In the genomic region with DNA sequence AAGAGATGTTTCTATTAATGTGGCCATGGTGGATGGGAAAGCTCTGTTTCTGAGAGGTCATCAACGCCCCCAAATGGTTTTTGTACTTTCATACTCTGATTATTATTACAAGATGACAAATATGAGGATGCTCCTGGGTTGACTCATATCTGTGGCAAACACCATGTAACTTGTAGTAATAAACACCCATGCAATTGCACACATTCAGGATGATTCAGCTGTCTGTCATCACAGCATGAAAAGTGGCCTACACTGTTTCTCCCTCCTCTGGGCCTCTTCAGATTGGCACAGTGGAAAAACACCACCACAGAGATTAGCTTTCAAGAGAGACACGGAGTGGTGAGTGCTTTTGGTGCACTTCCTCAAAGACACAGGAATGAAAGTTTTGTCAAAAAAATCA, we compare ENCODE assay signal across 9 cellular contexts.
DNase-seq lines count a peak whose midpoint lies in the region; ATAC-seq lines count a peak whose summit lies in the region.
"Had no signal": no experiment of that assay in that cellular context is flagged by ENCODE, and none has a peak within 500 bp of the region (broad histone marks: within the 10 kb centered on the region; RNA-seq: fewer than 3 reads in every experiment).

No MANE protein-coding gene starts in this region.

- ATAC-seq in GM18502 (IDR thresholded peaks at IDR 0.05; ENCODE audit: poor library complexity, unreplicated experiment) (peak; percentile 73), HG03039 (IDR thresholded peaks at IDR 0.05; ENCODE audit: unreplicated experiment) (peak; percentile 82), GM19455 (IDR thresholded peaks at IDR 0.05; ENCODE audit: unreplicated experiment) (no peak)

- DNase-seq in activated T-cell treated with anti-CD3 and anti-CD28 coated beads, Interleukin-2, amount 50 U/mL, for 48 hours: peak; percentile 29 to 30
- DNase-seq in myocyte (ENCODE audit: low read depth): peak; percentile 87
- no peak for DNase-seq in T-helper 9 cell
- no peak for DNase-seq in NAMALWA (ENCODE audit: low spot score)
- DNase-seq in cortex of kidney (lab: John Stamatoyannopoulos, UW): no peak
- DNase-seq: tibial artery had no signal

Comparison
In these comparisons a context has a peak if more than half of its experiments do, and no peak if none do; other contexts are left out.
1. DNase-seq: peak in activated T-cell treated with anti-CD3 and anti-CD28 coated beads, Interleukin-2, amount 50 U/mL, for 48 hours (2 of 2) and myocyte (single experiment); none in T-helper 9 cell (single experiment), NAMALWA (single experiment) and cortex of kidney (single experiment).